Comparison of ENCODE assay signal across 1 cellular context in the genomic region with DNA sequence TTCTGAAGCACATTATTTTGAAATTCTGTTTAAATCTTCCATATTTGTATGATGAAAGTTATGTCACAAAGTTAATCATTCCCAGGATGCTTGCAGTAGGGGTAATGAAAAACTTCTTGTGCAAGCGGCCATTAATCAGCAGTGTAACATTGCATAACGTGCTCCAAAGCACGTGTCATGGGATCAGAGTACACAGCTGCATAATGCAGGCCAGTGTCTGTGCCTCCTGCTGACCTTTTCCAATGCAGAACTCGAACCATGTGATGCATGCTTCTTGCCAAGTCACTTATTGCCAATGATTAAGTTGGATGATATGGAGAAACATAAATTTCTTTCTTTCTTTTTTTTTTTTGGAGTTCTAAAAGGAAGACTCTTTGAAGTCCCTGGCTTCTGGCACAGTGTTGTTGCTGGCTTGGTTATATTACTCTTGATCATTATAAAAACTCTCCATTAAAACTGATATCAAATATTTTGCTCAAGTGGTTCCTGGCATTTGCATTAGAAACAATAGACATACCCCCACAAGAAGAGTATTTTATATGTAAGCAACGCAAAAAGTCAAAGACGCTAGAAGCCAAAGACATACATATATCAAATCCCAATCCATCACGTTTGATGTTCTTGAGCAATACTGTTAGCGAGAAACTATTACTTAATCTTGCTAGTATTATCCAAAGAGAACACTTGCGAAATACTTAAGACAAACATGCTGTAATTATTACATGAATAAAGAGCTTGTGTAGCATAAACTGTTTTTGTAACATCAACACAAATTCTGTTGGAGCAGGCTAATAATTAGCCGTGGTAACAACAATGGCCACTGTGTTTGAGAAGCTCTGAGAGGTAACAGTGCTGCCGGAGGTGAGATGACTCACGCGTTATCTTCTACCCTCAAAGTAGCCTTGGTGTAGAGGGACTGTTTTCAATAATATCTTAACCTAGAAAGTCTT.
TF ChIP-seq lines count a peak whose summit lies in the region.

No MANE protein-coding gene starts in this region.

TF ChIP-seq in K562, 482 proteins besides CTCF, POLR2A, EP300 and RAD21 (continued from another document and continues in another):
- TF ChIP-seq, protein P1, sequence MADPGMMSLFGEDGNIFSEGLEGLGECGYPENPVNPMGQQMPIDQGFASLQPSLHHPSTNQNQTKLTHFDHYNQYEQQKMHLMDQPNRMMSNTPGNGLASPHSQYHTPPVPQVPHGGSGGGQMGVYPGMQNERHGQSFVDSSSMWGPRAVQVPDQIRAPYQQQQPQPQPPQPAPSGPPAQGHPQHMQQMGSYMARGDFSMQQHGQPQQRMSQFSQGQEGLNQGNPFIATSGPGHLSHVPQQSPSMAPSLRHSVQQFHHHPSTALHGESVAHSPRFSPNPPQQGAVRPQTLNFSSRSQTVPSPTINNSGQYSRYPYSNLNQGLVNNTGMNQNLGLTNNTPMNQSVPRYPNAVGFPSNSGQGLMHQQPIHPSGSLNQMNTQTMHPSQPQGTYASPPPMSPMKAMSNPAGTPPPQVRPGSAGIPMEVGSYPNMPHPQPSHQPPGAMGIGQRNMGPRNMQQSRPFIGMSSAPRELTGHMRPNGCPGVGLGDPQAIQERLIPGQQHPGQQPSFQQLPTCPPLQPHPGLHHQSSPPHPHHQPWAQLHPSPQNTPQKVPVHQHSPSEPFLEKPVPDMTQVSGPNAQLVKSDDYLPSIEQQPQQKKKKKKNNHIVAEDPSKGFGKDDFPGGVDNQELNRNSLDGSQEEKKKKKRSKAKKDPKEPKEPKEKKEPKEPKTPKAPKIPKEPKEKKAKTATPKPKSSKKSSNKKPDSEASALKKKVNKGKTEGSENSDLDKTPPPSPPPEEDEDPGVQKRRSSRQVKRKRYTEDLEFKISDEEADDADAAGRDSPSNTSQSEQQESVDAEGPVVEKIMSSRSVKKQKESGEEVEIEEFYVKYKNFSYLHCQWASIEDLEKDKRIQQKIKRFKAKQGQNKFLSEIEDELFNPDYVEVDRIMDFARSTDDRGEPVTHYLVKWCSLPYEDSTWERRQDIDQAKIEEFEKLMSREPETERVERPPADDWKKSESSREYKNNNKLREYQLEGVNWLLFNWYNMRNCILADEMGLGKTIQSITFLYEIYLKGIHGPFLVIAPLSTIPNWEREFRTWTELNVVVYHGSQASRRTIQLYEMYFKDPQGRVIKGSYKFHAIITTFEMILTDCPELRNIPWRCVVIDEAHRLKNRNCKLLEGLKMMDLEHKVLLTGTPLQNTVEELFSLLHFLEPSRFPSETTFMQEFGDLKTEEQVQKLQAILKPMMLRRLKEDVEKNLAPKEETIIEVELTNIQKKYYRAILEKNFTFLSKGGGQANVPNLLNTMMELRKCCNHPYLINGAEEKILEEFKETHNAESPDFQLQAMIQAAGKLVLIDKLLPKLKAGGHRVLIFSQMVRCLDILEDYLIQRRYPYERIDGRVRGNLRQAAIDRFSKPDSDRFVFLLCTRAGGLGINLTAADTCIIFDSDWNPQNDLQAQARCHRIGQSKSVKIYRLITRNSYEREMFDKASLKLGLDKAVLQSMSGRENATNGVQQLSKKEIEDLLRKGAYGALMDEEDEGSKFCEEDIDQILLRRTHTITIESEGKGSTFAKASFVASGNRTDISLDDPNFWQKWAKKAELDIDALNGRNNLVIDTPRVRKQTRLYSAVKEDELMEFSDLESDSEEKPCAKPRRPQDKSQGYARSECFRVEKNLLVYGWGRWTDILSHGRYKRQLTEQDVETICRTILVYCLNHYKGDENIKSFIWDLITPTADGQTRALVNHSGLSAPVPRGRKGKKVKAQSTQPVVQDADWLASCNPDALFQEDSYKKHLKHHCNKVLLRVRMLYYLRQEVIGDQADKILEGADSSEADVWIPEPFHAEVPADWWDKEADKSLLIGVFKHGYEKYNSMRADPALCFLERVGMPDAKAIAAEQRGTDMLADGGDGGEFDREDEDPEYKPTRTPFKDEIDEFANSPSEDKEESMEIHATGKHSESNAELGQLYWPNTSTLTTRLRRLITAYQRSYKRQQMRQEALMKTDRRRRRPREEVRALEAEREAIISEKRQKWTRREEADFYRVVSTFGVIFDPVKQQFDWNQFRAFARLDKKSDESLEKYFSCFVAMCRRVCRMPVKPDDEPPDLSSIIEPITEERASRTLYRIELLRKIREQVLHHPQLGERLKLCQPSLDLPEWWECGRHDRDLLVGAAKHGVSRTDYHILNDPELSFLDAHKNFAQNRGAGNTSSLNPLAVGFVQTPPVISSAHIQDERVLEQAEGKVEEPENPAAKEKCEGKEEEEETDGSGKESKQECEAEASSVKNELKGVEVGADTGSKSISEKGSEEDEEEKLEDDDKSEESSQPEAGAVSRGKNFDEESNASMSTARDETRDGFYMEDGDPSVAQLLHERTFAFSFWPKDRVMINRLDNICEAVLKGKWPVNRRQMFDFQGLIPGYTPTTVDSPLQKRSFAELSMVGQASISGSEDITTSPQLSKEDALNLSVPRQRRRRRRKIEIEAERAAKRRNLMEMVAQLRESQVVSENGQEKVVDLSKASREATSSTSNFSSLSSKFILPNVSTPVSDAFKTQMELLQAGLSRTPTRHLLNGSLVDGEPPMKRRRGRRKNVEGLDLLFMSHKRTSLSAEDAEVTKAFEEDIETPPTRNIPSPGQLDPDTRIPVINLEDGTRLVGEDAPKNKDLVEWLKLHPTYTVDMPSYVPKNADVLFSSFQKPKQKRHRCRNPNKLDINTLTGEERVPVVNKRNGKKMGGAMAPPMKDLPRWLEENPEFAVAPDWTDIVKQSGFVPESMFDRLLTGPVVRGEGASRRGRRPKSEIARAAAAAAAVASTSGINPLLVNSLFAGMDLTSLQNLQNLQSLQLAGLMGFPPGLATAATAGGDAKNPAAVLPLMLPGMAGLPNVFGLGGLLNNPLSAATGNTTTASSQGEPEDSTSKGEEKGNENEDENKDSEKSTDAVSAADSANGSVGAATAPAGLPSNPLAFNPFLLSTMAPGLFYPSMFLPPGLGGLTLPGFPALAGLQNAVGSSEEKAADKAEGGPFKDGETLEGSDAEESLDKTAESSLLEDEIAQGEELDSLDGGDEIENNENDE (IDR thresholded peaks at IDR 0.05; ENCODE audit: low read depth, low read length), result no peak
- TF ChIP-seq, protein P2, sequence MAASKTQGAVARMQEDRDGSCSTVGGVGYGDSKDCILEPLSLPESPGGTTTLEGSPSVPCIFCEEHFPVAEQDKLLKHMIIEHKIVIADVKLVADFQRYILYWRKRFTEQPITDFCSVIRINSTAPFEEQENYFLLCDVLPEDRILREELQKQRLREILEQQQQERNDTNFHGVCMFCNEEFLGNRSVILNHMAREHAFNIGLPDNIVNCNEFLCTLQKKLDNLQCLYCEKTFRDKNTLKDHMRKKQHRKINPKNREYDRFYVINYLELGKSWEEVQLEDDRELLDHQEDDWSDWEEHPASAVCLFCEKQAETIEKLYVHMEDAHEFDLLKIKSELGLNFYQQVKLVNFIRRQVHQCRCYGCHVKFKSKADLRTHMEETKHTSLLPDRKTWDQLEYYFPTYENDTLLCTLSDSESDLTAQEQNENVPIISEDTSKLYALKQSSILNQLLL (CRISPR knock-in tag; IDR thresholded peaks at IDR 0.05; ENCODE audit: borderline replicate concordance), result no peak
- TF ChIP-seq RUNX1 (IDR thresholded peaks at IDR 0.05; ENCODE audit: low read depth) (no peak), FOXJ3 (CRISPR knock-in tag; IDR thresholded peaks at IDR 0.05) (no peak), ETS2 (tag; IDR thresholded peaks at IDR 0.05; ENCODE audit: borderline replicate concordance, poor library complexity, severe bottlenecking) (no peak), NR3C1 (CRISPR knock-in tag; IDR thresholded peaks at IDR 0.05) (no peak), NUFIP1 (IDR thresholded peaks at IDR 0.05; ENCODE audit: partially characterized antibody) (no peak), FIP1L1 (IDR thresholded peaks at IDR 0.05; ENCODE audit: low read depth, low read length, poor library complexity, severe bottlenecking) (no peak), ZNF639 (CRISPR knock-in tag; conservative IDR thresholded peaks at IDR 0.05 in 1 of 2, IDR thresholded peaks at IDR 0.05 in 1 of 2) (peak in 1 of 2 experiments; percentile 69; a peak in 1 of 4 replicates), NR2F6 (CRISPR knock-in tag; IDR thresholded peaks at IDR 0.05) (no peak), CCNT2 (IDR thresholded peaks at IDR 0.05; ENCODE audit: borderline replicate concordance, extremely low read depth, insufficient read length, low read depth, low read length) (no peak), RFX5 (IDR thresholded peaks at IDR 0.05; ENCODE audit: low read depth, low read length) (no peak), ZNF316 (IDR thresholded peaks at IDR 0.05) (no peak), RBFOX2 (IDR thresholded peaks at IDR 0.05; ENCODE audit: low read depth, low read length) (no peak), ATF7 (IDR thresholded peaks at IDR 0.05) (no peak), SMC3 (conservative IDR thresholded peaks at IDR 0.05; ENCODE audit: insufficient read depth, low read depth, low read length) (no peak), IRF9 (tag; IDR thresholded peaks at IDR 0.05) (peak; percentile 61; the same call in 1 of the 2 replicates), ZBTB17 (CRISPR knock-in tag; IDR thresholded peaks at IDR 0.05) (no peak), ZNF174 (CRISPR knock-in tag; IDR thresholded peaks at IDR 0.05) (no peak), MEF2A (IDR thresholded peaks at IDR 0.05; ENCODE audit: control insufficient read depth, low read depth, low read length) (no peak), SMARCE1 (IDR thresholded peaks at IDR 0.05) (peak; percentile 71), HNRNPK (IDR thresholded peaks at IDR 0.05; ENCODE audit: low read depth, low read length, poor library complexity, severe bottlenecking) (no peak), CC2D1A (IDR thresholded peaks at IDR 0.05) (no peak), ZNF444 (CRISPR knock-in tag; IDR thresholded peaks at IDR 0.05) (no peak), PHF8 (IDR thresholded peaks at IDR 0.05; ENCODE audit: borderline replicate concordance, low read length) (no peak), ZNF282 (CRISPR knock-in tag; IDR thresholded peaks at IDR 0.05) (no peak), MCM3 (IDR thresholded peaks at IDR 0.05) (no peak), ZBTB8A (IDR thresholded peaks at IDR 0.05; ENCODE audit: partially characterized antibody) (no peak), HBP1 (CRISPR knock-in tag; IDR thresholded peaks at IDR 0.05) (no peak)
- TF ChIP-seq, protein P3, sequence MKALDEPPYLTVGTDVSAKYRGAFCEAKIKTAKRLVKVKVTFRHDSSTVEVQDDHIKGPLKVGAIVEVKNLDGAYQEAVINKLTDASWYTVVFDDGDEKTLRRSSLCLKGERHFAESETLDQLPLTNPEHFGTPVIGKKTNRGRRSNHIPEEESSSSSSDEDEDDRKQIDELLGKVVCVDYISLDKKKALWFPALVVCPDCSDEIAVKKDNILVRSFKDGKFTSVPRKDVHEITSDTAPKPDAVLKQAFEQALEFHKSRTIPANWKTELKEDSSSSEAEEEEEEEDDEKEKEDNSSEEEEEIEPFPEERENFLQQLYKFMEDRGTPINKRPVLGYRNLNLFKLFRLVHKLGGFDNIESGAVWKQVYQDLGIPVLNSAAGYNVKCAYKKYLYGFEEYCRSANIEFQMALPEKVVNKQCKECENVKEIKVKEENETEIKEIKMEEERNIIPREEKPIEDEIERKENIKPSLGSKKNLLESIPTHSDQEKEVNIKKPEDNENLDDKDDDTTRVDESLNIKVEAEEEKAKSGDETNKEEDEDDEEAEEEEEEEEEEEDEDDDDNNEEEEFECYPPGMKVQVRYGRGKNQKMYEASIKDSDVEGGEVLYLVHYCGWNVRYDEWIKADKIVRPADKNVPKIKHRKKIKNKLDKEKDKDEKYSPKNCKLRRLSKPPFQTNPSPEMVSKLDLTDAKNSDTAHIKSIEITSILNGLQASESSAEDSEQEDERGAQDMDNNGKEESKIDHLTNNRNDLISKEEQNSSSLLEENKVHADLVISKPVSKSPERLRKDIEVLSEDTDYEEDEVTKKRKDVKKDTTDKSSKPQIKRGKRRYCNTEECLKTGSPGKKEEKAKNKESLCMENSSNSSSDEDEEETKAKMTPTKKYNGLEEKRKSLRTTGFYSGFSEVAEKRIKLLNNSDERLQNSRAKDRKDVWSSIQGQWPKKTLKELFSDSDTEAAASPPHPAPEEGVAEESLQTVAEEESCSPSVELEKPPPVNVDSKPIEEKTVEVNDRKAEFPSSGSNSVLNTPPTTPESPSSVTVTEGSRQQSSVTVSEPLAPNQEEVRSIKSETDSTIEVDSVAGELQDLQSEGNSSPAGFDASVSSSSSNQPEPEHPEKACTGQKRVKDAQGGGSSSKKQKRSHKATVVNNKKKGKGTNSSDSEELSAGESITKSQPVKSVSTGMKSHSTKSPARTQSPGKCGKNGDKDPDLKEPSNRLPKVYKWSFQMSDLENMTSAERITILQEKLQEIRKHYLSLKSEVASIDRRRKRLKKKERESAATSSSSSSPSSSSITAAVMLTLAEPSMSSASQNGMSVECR (CRISPR knock-in tag; IDR thresholded peaks at IDR 0.05), result no peak
- TF ChIP-seq, protein P4, sequence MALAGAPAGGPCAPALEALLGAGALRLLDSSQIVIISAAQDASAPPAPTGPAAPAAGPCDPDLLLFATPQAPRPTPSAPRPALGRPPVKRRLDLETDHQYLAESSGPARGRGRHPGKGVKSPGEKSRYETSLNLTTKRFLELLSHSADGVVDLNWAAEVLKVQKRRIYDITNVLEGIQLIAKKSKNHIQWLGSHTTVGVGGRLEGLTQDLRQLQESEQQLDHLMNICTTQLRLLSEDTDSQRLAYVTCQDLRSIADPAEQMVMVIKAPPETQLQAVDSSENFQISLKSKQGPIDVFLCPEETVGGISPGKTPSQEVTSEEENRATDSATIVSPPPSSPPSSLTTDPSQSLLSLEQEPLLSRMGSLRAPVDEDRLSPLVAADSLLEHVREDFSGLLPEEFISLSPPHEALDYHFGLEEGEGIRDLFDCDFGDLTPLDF (CRISPR knock-in tag; IDR thresholded peaks at IDR 0.05), result no peak
